Comparison of ENCODE assay signal across 22 cellular contexts in the genomic region with DNA sequence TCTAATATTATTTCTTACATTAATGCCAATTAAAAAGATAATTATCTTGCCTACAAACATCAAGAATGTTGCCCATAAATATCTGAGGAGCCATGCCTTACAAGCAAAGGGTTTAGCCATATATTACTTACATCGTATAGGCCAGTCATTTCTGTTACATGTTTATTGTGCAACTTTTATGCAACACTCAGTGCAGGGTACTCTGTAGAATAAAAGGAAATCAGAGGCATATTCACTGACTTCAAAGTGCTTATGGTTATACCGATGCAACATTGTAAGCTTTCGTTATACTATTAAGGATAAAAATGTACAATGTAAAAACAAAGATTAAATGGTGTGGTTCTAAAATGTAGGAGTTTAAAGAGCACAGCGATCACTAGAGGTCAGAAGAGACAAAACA.
"Had no signal": no experiment of that assay in that cellular context is flagged by ENCODE, and none has a peak within 500 bp of the region (broad histone marks: within the 10 kb centered on the region; RNA-seq: fewer than 3 reads in every experiment).

No MANE protein-coding gene starts in this region.

- H3K27ac ChIP-seq: brain microvascular endothelial cell, coronary artery, heart right ventricle, prostate gland, skin epidermis, tibial nerve, uterus had no signal

- H3K27ac Mint-ChIP-seq: activated T-cell treated with anti-CD3 and anti-CD28 coated beads, Interleukin-2, amount 50 U/mL, for 72 hours; memory B cell; naive B cell; stimulated activated naive CD8-positive, alpha-beta T cell treated with anti-CD3 and anti-CD28 coated beads, Interleukin-15, Interleukin-2, amounts not matched to agents 100 ng/mL and 50 ng/mL, for 24 hours; T-helper 2 cell treated with Interferon-gamma antibody and Interleukin-4, amounts not matched to agents 5 μg/mL and 100 μg/mL, for 36 hours had no signal

- H3K9me3 ChIP-seq: heart right ventricle, prostate gland, tibial nerve, uterus had no signal

- H3K4me3 ChIP-seq: coronary artery, heart right ventricle, prostate gland, skin epidermis, tibial nerve, uterus had no signal

- H3K4me3 Mint-ChIP-seq: activated T-cell treated with anti-CD3 and anti-CD28 coated beads, Interleukin-2, amount 50 U/mL, for 72 hours; central memory CD8-positive, alpha-beta T cell; memory B cell; naive B cell; stimulated activated naive CD8-positive, alpha-beta T cell treated with anti-CD3 and anti-CD28 coated beads, Interleukin-15, Interleukin-2, amounts not matched to agents 100 ng/mL and 50 ng/mL, for 24 hours; T-helper 2 cell treated with Interferon-gamma antibody and Interleukin-4, amounts not matched to agents 5 μg/mL and 100 μg/mL, for 36 hours had no signal

- H3K27me3 Mint-ChIP-seq: central memory CD8-positive, alpha-beta T cell; memory B cell; naive B cell; stimulated activated naive CD8-positive, alpha-beta T cell treated with anti-CD3 and anti-CD28 coated beads, Interleukin-15, Interleukin-2, amounts not matched to agents 100 ng/mL and 50 ng/mL, for 24 hours had no signal

- H3K36me3 ChIP-seq: brain microvascular endothelial cell, heart right ventricle, prostate gland, tibial nerve, uterus had no signal

- H3K4me1 ChIP-seq: heart right ventricle, prostate gland, tibial nerve, uterus had no signal

- DNase-seq: activated CD4-positive, alpha-beta T cell treated with anti-CD3 and anti-CD28 coated beads, Interleukin-2, amount 50 U/mL, for 4 hours; activated effector memory CD4-positive, alpha-beta T cell treated with anti-CD3 and anti-CD28 coated beads, Interleukin-2, amount 50 U/mL, for 16 hours; activated naive CD4-positive, alpha-beta T cell treated with anti-CD3 and anti-CD28 coated beads, Interleukin-2, amount 50 U/mL, for 16 hours; activated T-cell treated with anti-CD3 and anti-CD28 coated beads, Interleukin-2, amount 50 U/mL, for 72 hours; aorta; brain microvascular endothelial cell; heart right ventricle; naive B cell; right cardiac atrium; stimulated activated CD4-positive, alpha-beta T cell treated with anti-CD3 and anti-CD28 coated beads, Interleukin-15, amount 100 ng/mL, for 24 hours; stimulated activated CD4-positive, alpha-beta T cell treated with anti-CD3 and anti-CD28 coated beads, Interleukin-2, amount 100 ng/mL, for 48 hours; uterus had no signal

- H3K4me1 Mint-ChIP-seq: central memory CD8-positive, alpha-beta T cell; memory B cell; naive B cell had no signal

- H3K36me3 Mint-ChIP-seq: memory B cell, naive B cell had no signal

- ATAC-seq: activated CD4-positive, CD25-positive, alpha-beta regulatory T cell treated with anti-CD3 and anti-CD28 coated beads, Interleukin-2, amount 50 U/mL, for 24 hours; activated T-cell treated with anti-CD3 and anti-CD28 coated beads, Interleukin-2, amount 50 U/mL, for 72 hours; esophagus mucosa; heart right ventricle; right cardiac atrium had no signal

- H3K27me3 ChIP-seq: brain microvascular endothelial cell, heart right ventricle, tibial nerve, uterus had no signal
